In the genomic region with DNA sequence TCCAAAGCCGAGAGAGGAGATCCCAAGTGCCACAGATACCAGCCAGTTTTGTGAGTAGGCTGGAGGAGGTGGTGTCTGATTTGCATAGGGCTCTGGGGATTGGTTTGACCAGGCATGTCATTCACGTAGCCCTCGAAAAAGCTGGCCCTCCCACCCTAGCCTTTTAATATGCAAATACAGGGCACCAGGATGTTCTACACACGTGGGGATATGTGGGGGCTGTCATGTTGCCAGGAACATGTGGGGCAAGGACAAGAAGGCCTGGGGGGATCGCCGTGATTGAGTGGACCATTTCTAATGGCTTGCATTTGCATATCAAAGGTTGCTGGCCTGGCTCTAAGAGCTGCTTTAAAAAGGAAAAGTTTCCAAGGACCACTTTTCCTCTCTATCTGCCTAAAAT, we compare ENCODE assay signal across 18 cellular contexts.
"Had no signal": no experiment of that assay in that cellular context is flagged by ENCODE, and none has a peak within 500 bp of the region (broad histone marks: within the 10 kb centered on the region; RNA-seq: fewer than 3 reads in every experiment).

No MANE protein-coding gene starts in this region.

- H3K4me3 ChIP-seq: colonic mucosa, right atrium auricular region, sigmoid colon, skin epidermis, stomach had no signal

- DNase-seq: colonic mucosa; dermis blood vessel endothelial cell; erythroblast; foreskin keratinocyte; kidney glomerular epithelial cell; natural killer cell; sigmoid colon; stimulated activated CD4-positive, alpha-beta T cell treated with anti-CD3 and anti-CD28 coated beads, Interleukin-2, amount 100 ng/mL, for 24 hours; stimulated activated naive CD4-positive, alpha-beta T cell; stomach; substantia nigra; trophoblast cell had no signal

- H3K4me3 Mint-ChIP-seq: memory B cell, mesothelial cell of epicardium, natural killer cell, neural crest cell had no signal

- H3K27me3 ChIP-seq: colonic mucosa, foreskin keratinocyte, right atrium auricular region, sigmoid colon, stomach had no signal

- H3K4me1 Mint-ChIP-seq: mesothelial cell of epicardium, natural killer cell had no signal

- H3K4me1 ChIP-seq: colonic mucosa, foreskin keratinocyte, right atrium auricular region, sigmoid colon, stomach had no signal

- H3K27me3 Mint-ChIP-seq: memory B cell had no signal

- H3K27ac Mint-ChIP-seq: memory B cell, mesothelial cell of epicardium, natural killer cell had no signal

- H3K27ac ChIP-seq: colonic mucosa, foreskin keratinocyte, right atrium auricular region, sigmoid colon, skin epidermis, stomach had no signal

- ATAC-seq: foreskin keratinocyte, left lobe of liver, natural killer cell had no signal

- H3K9me3 ChIP-seq: colonic mucosa, sigmoid colon had no signal

- H3K36me3 ChIP-seq: colonic mucosa, right atrium auricular region, sigmoid colon, stomach had no signal
